1 cellular context compared by ENCODE assay signal in genomic region chr4:101155859-101156430, GRCh38.
TF ChIP-seq lines count a peak whose summit lies in the region.

No MANE protein-coding gene starts in this region.

TF ChIP-seq in WTC11, 78 proteins besides CTCF, POLR2A, EP300 and RAD21 (continued from another document):
- no peak for TF ChIP-seq MXD4 (CRISPR knock-in tag; IDR thresholded peaks at IDR 0.05; ENCODE audit: borderline replicate concordance)
- TF ChIP-seq, protein P1, sequence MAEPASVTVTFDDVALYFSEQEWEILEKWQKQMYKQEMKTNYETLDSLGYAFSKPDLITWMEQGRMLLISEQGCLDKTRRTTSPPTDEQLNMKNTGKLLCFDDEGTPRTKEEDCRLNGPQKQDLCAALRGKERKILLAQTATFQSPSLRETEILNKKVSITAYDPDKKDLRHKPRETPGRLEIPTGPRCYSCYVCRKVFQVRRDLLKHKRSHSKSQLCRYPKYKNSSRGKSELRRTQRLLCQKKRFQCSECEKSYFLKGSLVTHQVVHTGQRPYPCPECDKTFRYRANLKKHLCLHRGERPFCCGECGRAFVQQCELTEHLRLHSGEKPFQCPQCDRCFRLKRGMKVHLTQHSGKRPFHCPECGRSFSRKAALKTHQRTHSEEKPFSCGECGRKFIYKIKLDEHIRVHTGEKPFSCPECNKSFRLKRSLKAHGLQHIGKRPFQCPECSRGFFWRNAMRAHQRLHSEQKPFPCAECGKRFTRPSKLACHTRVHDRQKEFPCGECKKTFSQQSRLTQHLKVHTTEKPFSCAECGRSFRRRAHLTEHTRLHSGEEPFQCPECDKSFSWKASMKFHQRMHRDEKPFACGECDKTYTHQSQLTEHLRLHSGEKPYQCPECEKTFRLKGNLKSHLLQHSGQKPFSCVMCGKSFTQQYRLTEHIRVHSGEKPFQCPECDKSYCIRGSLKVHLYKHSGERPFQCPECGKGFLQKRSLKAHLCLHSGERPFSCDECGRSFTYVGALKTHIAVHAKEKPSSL (CRISPR knock-in tag; conservative IDR thresholded peaks at IDR 0.05) = no peak
